ENCODE assay signal across 1 cellular context in the genomic region with DNA sequence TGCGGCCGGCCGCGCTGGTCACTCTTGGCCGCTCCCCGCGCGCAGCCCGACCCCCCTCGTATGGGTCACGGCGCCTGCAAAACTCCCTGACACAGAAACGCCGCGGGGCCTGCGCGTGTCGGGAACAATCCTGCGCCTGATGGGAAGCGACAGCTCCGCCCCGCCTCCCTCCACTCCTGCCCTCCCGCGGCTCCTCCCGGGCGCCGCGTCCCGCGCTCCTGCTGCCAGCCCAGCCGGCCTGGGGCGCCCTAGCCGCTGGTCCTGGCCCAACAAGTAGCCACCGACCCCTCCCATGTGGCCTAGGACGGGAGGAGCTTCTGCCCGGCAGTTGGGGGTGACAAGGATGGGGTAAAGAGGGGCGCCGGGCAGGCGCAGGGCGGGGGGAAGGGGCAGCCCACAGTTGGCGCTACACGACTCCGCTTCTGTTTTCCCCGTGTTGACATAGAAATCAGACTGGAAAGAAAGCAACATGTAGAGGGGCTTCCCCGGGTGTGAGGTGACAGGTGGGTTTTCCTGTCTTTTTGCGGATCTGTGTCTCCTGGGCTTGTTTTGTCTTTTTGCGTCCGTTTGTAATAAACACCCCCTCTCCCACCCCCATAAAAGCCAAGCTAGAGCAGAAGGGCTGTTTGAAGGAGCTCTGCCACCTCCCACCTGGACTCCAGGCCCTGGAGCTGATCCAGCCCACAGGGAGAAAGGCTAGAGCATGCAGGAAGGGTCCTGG.
TF ChIP-seq lines count a peak whose summit lies in the region.

No MANE protein-coding gene starts in this region.

TF ChIP-seq in endothelial cell of umbilical vein, 7 proteins besides CTCF, POLR2A, EP300 and RAD21 (continued from another document):
- TF ChIP-seq EZH2 (IDR thresholded peaks at IDR 0.05; ENCODE audit: borderline replicate concordance, low read depth, low read length, severe bottlenecking) = peak; percentile 75
